Comparison of ENCODE assay signal across 8 cellular contexts in the genomic region with DNA sequence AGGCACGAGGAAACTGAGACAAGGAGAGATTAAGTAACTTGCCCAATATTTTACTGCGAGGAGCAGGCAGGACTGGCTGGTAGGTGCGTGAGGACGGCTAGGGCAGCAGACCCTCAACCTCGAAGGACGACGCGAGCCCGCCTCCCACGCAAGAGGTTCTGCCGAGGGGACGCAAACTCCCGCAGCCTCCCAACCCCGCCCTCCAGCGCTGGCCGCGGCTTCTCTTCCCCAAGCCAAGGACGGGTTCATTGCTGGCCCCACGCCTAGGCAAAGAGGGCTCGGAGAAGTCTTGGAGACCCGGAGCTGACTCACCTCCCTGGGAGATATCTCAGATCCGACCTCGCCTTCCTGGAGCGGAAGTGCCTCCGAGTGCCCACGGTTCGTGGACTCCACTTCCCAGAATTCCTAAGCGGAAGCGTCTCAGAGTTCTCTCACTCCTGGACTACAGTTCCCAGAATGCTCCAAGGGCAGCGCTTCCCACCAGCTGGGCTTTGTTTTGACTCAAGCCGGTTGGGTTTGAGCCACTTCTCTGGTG. TPM values are rescaled to one million over a fixed set of nuclear protein-coding genes. Genes with fewer than 3 reads are reported as not detected.
DNase-seq lines count a peak whose midpoint lies in the region; ATAC-seq and TF ChIP-seq lines count a peak whose summit lies in the region.

Gene ZNF235 (minus strand): TSS at position 367 of the 535 bp plus-strand sequence. CDS start 1,621 bp downstream, outside the sequence.

- peak; percentile 54 for TF ChIP-seq POLR2A in GM10847 (IDR thresholded peaks at IDR 0.05; ENCODE audit: extremely low read depth, insufficient read length)

- TF ChIP-seq CTCF in left ventricle myocardium inferior (IDR thresholded peaks at IDR 0.05; ENCODE audit: borderline replicate concordance): no peak
- TF ChIP-seq CTCF in upper lobe of right lung (IDR thresholded peaks at IDR 0.05): no peak

- H3K27ac ChIP-seq in left ventricle myocardium inferior (replicated peaks) (peak within 1 kb of the TSS; percentile 84), upper lobe of right lung (peak within 1 kb of the TSS; percentile 77)

- intact Hi-C loops in left ventricle myocardium inferior (cut with micrococcal nuclease): no loop called here
- intact Hi-C loops in posterior vena cava (cut with DNase I): no loop called here
- intact Hi-C loops in upper lobe of right lung (cut with DNase I): no loop called here

- H3K9me3 ChIP-seq in left ventricle myocardium inferior (replicated peaks) (peaks cover 28% of the 10 kb centered on the region), upper lobe of right lung (no peaks in the 10 kb centered on the region)

- H3K27me3 ChIP-seq in left ventricle myocardium inferior (ENCODE audit: low read depth): no peaks in the 10 kb centered on the region
- no peaks in the 10 kb centered on the region for H3K27me3 ChIP-seq in upper lobe of right lung

- H3K9me3 Mint-ChIP-seq in T-cell: peaks cover 0 to 20% (median 19%) of the 10 kb centered on the region in 3 donors

- POLR2A ChIA-PET in T-cell (lab: Charles Lee): no interaction called here

- H3K4me3 ChIP-seq in left ventricle myocardium inferior (peak within 1 kb of the TSS; percentile 88), upper lobe of right lung (peak within 1 kb of the TSS; percentile 85)

- H3K4me1 Mint-ChIP-seq in T-cell: peaks cover 20 to 28% (median 27%) of the 10 kb centered on the region in 3 donors

- H3K4me3 Mint-ChIP-seq in T-cell: peak within 1 kb of the TSS; percentile 84 to 94 (median 90)

- peaks cover 31% of the 10 kb centered on the region for H3K36me3 Mint-ChIP-seq in T-cell

- peaks cover 28% of the 10 kb centered on the region for H3K36me3 ChIP-seq in left ventricle myocardium inferior
- peaks cover 11% of the 10 kb centered on the region for H3K36me3 ChIP-seq in upper lobe of right lung

- peaks cover 0 to 2% of the 10 kb centered on the region in 2 donors for H3K27me3 Mint-ChIP-seq in T-cell

- CTCF ChIA-PET in T-cell (lab: Charles Lee): no interaction called here

- H3K27ac Mint-ChIP-seq in T-cell: peak within 1 kb of the TSS; percentile 61 to 84

- ATAC-seq in HG02642 (IDR thresholded peaks at IDR 0.05; ENCODE audit: poor library complexity, unreplicated experiment) (peak; percentile 94), T-cell (replicated peaks in 1 of 4) (peak; percentile 99 to 100 (median 99)), upper lobe of right lung (peak; percentile 100)

- DNase-seq in NCI-H1417 (lab: John Stamatoyannopoulos, UW): peak; percentile 75 to 94 (median 91)
- peak; percentile 23 to 72 (median 52) for DNase-seq in T-cell
- DNase-seq in amygdala (lab: John Stamatoyannopoulos, UW): peak; percentile 20 to 95 (median 84)
- DNase-seq in left ventricle myocardium inferior: peak; percentile 88
- peak; percentile 97 for DNase-seq in posterior vena cava (ENCODE audit: low spot score)
- DNase-seq in upper lobe of right lung: peak; percentile 89

- H3K4me1 ChIP-seq in left ventricle myocardium inferior (peaks cover 22% of the 10 kb centered on the region), upper lobe of right lung (peaks cover 11% of the 10 kb centered on the region)

RNA-seq across cellular contexts. Expression of gene ZNF235, which starts in this region (rescaled TPM):
- 10 to 100 TPM in 3 of 5 donors, 1 to 10 TPM in 2; 5.9 to 14.2 (median 11.4) TPM for total RNA-seq in T-cell
- 4.8 TPM for total RNA-seq in left ventricle myocardium inferior
- total RNA-seq in posterior vena cava: 1 to 10 TPM; 3.6 to 5.7 TPM
- total RNA-seq in upper lobe of right lung: 6.5 TPM

Comparison
In these comparisons a context has a peak if more than half of its experiments do, and no peak if none do; other contexts are left out.
1. Peak in every context shown above with its lines: DNase-seq, ATAC-seq, H3K4me3 ChIP-seq and H3K27ac ChIP-seq.